ENCODE assay signal across 8 cellular contexts in genomic region chr10:13302821-13303555, GRCh38. TPM values are rescaled to one million over a fixed set of nuclear protein-coding genes. Genes with fewer than 3 reads are reported as not detected.
DNase-seq lines count a peak whose midpoint lies in the region; ATAC-seq and TF ChIP-seq lines count a peak whose summit lies in the region.

No MANE protein-coding gene starts in this region.

- H3K9me3 ChIP-seq in mucosa of stomach (ENCODE audit: control insufficient read depth, low read length) (no peaks in the 10 kb centered on the region), upper lobe of left lung (no peaks in the 10 kb centered on the region)

- no peak overlapping the region for H3K27ac Mint-ChIP-seq in activated naive CD4-positive, alpha-beta T cell treated with anti-CD3 and anti-CD28 coated beads, Interleukin-2, amount 50 U/mL, for 24 hours
- peak overlapping the region; percentile 100 for H3K27ac Mint-ChIP-seq in activated T-helper 2 cell treated with anti-CD3 and anti-CD28 coated beads, Interferon-gamma antibody, Interleukin-2, Interleukin-4, amounts not matched to agents 10 μg/mL and 5 μg/mL and 100 μg/mL, durations not matched to agents 14 hours and 24 hours and 36 hours

- TF ChIP-seq POLR2A in upper lobe of left lung (IDR thresholded peaks at IDR 0.05): no peak

- DNase-seq in activated naive CD4-positive, alpha-beta T cell (lab: John Stamatoyannopoulos, UW): no peak
- DNase-seq in activated T-helper 2 cell treated with anti-CD3 and anti-CD28 coated beads, Interferon-gamma antibody, Interleukin-2, Interleukin-4, amounts not matched to agents 10 μg/mL and 5 μg/mL and 100 μg/mL, durations not matched to agents 14 hours and 24 hours and 36 hours (ENCODE audit: low spot score): no peak
- no peak for DNase-seq in upper lobe of left lung
- DNase-seq in DMS114 treated with DMSO at 0.1 percent for 48 hours (lab: John Stamatoyannopoulos, UW; ENCODE audit: unreplicated experiment): no peak

- no peaks in the 10 kb centered on the region for H3K27me3 ChIP-seq in mucosa of stomach (ENCODE audit: control insufficient read depth, insufficient read depth, low read length)
- no peaks in the 10 kb centered on the region for H3K27me3 ChIP-seq in upper lobe of left lung

- H3K9ac ChIP-seq in mucosa of stomach (ENCODE audit: low read length): peak overlapping the region; percentile 82

- no peak for TF ChIP-seq EP300 in upper lobe of left lung (IDR thresholded peaks at IDR 0.05)

- no peaks in the 10 kb centered on the region for H3K36me3 ChIP-seq in mucosa of stomach (ENCODE audit: control insufficient read depth, insufficient read depth, low read length)
- no peaks in the 10 kb centered on the region for H3K36me3 ChIP-seq in upper lobe of left lung

- H3K27ac ChIP-seq in upper lobe of left lung: peak overlapping the region; percentile 94 to 100 (median 95)

- H3K4me1 Mint-ChIP-seq in activated naive CD4-positive, alpha-beta T cell treated with anti-CD3 and anti-CD28 coated beads, Interleukin-2, amount 50 U/mL, for 24 hours: peaks cover 26% of the 10 kb centered on the region
- H3K4me1 Mint-ChIP-seq in activated T-helper 2 cell treated with anti-CD3 and anti-CD28 coated beads, Interferon-gamma antibody, Interleukin-2, Interleukin-4, amounts not matched to agents 10 μg/mL and 5 μg/mL and 100 μg/mL, durations not matched to agents 14 hours and 24 hours and 36 hours (ENCODE audit: low read depth): peaks cover 14% of the 10 kb centered on the region

- no peaks in the 10 kb centered on the region for H3K27me3 Mint-ChIP-seq in activated naive CD4-positive, alpha-beta T cell treated with anti-CD3 and anti-CD28 coated beads, Interleukin-2, amount 50 U/mL, for 24 hours
- no peaks in the 10 kb centered on the region for H3K27me3 Mint-ChIP-seq in activated T-helper 2 cell treated with anti-CD3 and anti-CD28 coated beads, Interferon-gamma antibody, Interleukin-2, Interleukin-4, amounts not matched to agents 10 μg/mL and 5 μg/mL and 100 μg/mL, durations not matched to agents 14 hours and 24 hours and 36 hours (ENCODE audit: low read depth)

- intact Hi-C loops in activated T-helper 2 cell treated with anti-CD3 and anti-CD28 coated beads, Interferon-gamma antibody, Interleukin-2, Interleukin-4, amounts not matched to agents 10 μg/mL and 5 μg/mL and 100 μg/mL, durations not matched to agents 14 hours and 24 hours and 36 hours (cut with micrococcal nuclease): loop anchor here (1.0 to 5.0 kb wide), 4 partner anchors 45 to 206 kb away; partner anchors contain the start of genes MCM10 and SEPHS1

- no peaks in the 10 kb centered on the region for H3K9me3 Mint-ChIP-seq in activated naive CD4-positive, alpha-beta T cell treated with anti-CD3 and anti-CD28 coated beads, Interleukin-2, amount 50 U/mL, for 24 hours
- no peaks in the 10 kb centered on the region for H3K9me3 Mint-ChIP-seq in activated T-helper 2 cell treated with anti-CD3 and anti-CD28 coated beads, Interferon-gamma antibody, Interleukin-2, Interleukin-4, amounts not matched to agents 10 μg/mL and 5 μg/mL and 100 μg/mL, durations not matched to agents 14 hours and 24 hours and 36 hours

- ATAC-seq in upper lobe of left lung (ENCODE audit: low FRiP score in 2 of 2) (no peak), GM19351 (IDR thresholded peaks at IDR 0.05; ENCODE audit: unreplicated experiment) (no peak), GM19023 (IDR thresholded peaks at IDR 0.05; ENCODE audit: unreplicated experiment) (no peak)

- H3K4me3 ChIP-seq in mucosa of stomach (ENCODE audit: low read length) (peak overlapping the region; percentile 77), upper lobe of left lung (peak overlapping the region in 3 of 4 donors; percentile 46 to 59 (median 59))

- no peak for TF ChIP-seq CTCF in upper lobe of left lung (IDR thresholded peaks at IDR 0.05)

- H3K4me1 ChIP-seq in mucosa of stomach (ENCODE audit: control insufficient read depth, insufficient read depth, low read length): peaks cover 16% of the 10 kb centered on the region
- H3K4me1 ChIP-seq in upper lobe of left lung: peaks cover 12 to 32% (median 16%) of the 10 kb centered on the region in 4 donors

- H3K4me3 Mint-ChIP-seq in activated naive CD4-positive, alpha-beta T cell treated with anti-CD3 and anti-CD28 coated beads, Interleukin-2, amount 50 U/mL, for 24 hours: peak overlapping the region; percentile 85
- peak overlapping the region; percentile 88 for H3K4me3 Mint-ChIP-seq in activated T-helper 2 cell treated with anti-CD3 and anti-CD28 coated beads, Interferon-gamma antibody, Interleukin-2, Interleukin-4, amounts not matched to agents 10 μg/mL and 5 μg/mL and 100 μg/mL, durations not matched to agents 14 hours and 24 hours and 36 hours (ENCODE audit: low read depth)

- peaks cover 4% of the 10 kb centered on the region for H3K36me3 Mint-ChIP-seq in activated naive CD4-positive, alpha-beta T cell treated with anti-CD3 and anti-CD28 coated beads, Interleukin-2, amount 50 U/mL, for 24 hours
- H3K36me3 Mint-ChIP-seq in activated T-helper 2 cell treated with anti-CD3 and anti-CD28 coated beads, Interferon-gamma antibody, Interleukin-2, Interleukin-4, amounts not matched to agents 10 μg/mL and 5 μg/mL and 100 μg/mL, durations not matched to agents 14 hours and 24 hours and 36 hours (ENCODE audit: low read depth): peaks cover 7% of the 10 kb centered on the region

- 83 to 84% methylated on average over 23 of the region's 23 CpGs for WGBS in upper lobe of left lung, 2 donors

RNA-seq across cellular contexts. Expression of gene PHYH, which starts 3.1 kb away (rescaled TPM):
- 18.0 and 20.0 TPM in 2 replicates for total RNA-seq in activated T-helper 2 cell treated with anti-CD3 and anti-CD28 coated beads, Interferon-gamma antibody, Interleukin-2, Interleukin-4, amounts not matched to agents 10 μg/mL and 5 μg/mL and 100 μg/mL, durations not matched to agents 14 hours and 24 hours and 36 hours
- total RNA-seq in upper lobe of left lung: 10 to 100 TPM; 15.2 to 38.3 (median 27.8) TPM

RNA-seq across cellular contexts. Expression of gene SEPHS1, which starts 45.1 kb away (rescaled TPM):
- total RNA-seq in activated T-helper 2 cell treated with anti-CD3 and anti-CD28 coated beads, Interferon-gamma antibody, Interleukin-2, Interleukin-4, amounts not matched to agents 10 μg/mL and 5 μg/mL and 100 μg/mL, durations not matched to agents 14 hours and 24 hours and 36 hours: 58.8 and 61.9 TPM in 2 replicates
- 10 to 100 TPM in 5 of 6 donors, 1 to 10 TPM in 1; 10.0 to 41.9 (median 33.8) TPM for total RNA-seq in upper lobe of left lung
